20 cellular contexts compared by ENCODE assay signal in the genomic region with DNA sequence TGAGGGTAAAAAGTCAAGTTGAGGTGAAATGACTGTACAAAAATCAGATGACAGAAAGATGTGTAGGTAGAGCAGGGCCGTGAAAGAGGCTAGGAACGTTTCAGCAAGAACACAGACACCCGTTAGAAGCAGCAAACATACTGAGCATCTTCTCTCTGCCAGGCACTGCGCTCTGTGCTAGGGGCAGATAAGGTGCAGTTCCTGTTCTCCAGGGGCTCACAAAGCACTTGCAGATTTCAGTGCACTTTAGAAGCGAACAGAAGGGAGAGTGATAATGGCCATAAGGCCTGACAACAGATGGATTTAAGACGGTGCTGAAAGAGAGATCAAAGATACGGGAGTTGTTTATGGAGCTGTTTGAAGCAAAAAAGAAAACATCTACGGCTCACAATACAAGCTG.
DNase-seq lines count a peak whose midpoint lies in the region; ATAC-seq, FAIRE-seq and TF ChIP-seq lines count a peak whose summit lies in the region.
"Had no signal": no experiment of that assay in that cellular context is flagged by ENCODE, and none has a peak within 500 bp of the region (broad histone marks: within the 10 kb centered on the region; RNA-seq: fewer than 3 reads in every experiment).

No MANE protein-coding gene starts in this region.

- H3K9me3 ChIP-seq in astrocyte (ENCODE audit: insufficient read depth, low read depth, low read length), result no peaks in the 10 kb centered on the region
- H3K9me3 ChIP-seq: adrenal gland, pancreas, Peyer's patch, thoracic aorta had no signal

- peaks cover 25% of the 10 kb centered on the region for H3K4me1 Mint-ChIP-seq in astrocyte (ENCODE audit: low read depth, unreplicated experiment)
- peaks cover 57% of the 10 kb centered on the region for H3K4me1 Mint-ChIP-seq in neural crest cell
- H3K4me1 Mint-ChIP-seq: central memory CD8-positive, alpha-beta T cell had no signal

- no peak overlapping the region for H3K9ac ChIP-seq in astrocyte (ENCODE audit: low read length)

- TF ChIP-seq CTCF in astrocyte (IDR thresholded peaks at IDR 0.05; ENCODE audit: insufficient read depth, low read depth, low read length), result no peak
- no peak for TF ChIP-seq CTCF in neural crest cell (conservative IDR thresholded peaks at IDR 0.05)

- no peak for FAIRE-seq in astrocyte (lab: Jason Lieb, UNC)
- FAIRE-seq: G401.6, pancreas had no signal

- H3K4me1 ChIP-seq in astrocyte (ENCODE audit: insufficient read depth, low read length), result peaks cover 12% of the 10 kb centered on the region
- H3K4me1 ChIP-seq: adrenal gland, pancreas, Peyer's patch had no signal

- H3K27me3 Mint-ChIP-seq in astrocyte (ENCODE audit: low read depth, unreplicated experiment), result no peaks in the 10 kb centered on the region
- H3K27me3 Mint-ChIP-seq in neural crest cell (ENCODE audit: low read depth), result peaks cover 71% of the 10 kb centered on the region

- H2AFZ ChIP-seq in astrocyte (ENCODE audit: low read depth, low read length), result peak overlapping the region; percentile 35

- H3K36me3 ChIP-seq in astrocyte (ENCODE audit: insufficient read depth, low read length), result no peaks in the 10 kb centered on the region
- H3K36me3 ChIP-seq: adrenal gland, pancreas, Peyer's patch, thoracic aorta had no signal

- H3K4me3 Mint-ChIP-seq in astrocyte (ENCODE audit: unreplicated experiment) (no peak overlapping the region), neural crest cell (peak overlapping the region; percentile 4)
- H3K4me3 Mint-ChIP-seq: central memory CD8-positive, alpha-beta T cell had no signal

- DNase-seq in astrocyte (ENCODE audit: low read depth), result no peak
- DNase-seq in neural crest cell (ENCODE audit: low read depth, low spot score), result no peak
- DNase-seq in activated CD4-positive, CD25-positive, alpha-beta regulatory T cell (lab: John Stamatoyannopoulos, UW), result no peak
- DNase-seq in SIG-M5 treated with dmso at 0.1 percent for 504 hours (lab: John Stamatoyannopoulos, UW; ENCODE audit: unreplicated experiment), result no peak
- DNase-seq in SKM-1 treated with dmso at 0.1 percent for 144 hours (lab: John Stamatoyannopoulos, UW; ENCODE audit: unreplicated experiment), result no peak
- DNase-seq: adrenal gland, AML-193, Calu3, left colon, NCI-H187, NCI-H526, pancreas, Peyer's patch, SW 1271 had no signal

- H3K27me3 ChIP-seq in astrocyte (ENCODE audit: insufficient read depth, low read length), result no peaks in the 10 kb centered on the region
- H3K27me3 ChIP-seq: adrenal gland, pancreas, Peyer's patch had no signal

- no peak overlapping the region for H3K4me2 ChIP-seq in astrocyte (ENCODE audit: low read length)

- H4K20me1 ChIP-seq in astrocyte (ENCODE audit: insufficient read depth, low read length), result no peaks in the 10 kb centered on the region

- H3K27ac Mint-ChIP-seq in astrocyte (ENCODE audit: unreplicated experiment) (no peak overlapping the region), neural crest cell (ENCODE audit: unreplicated experiment) (peak overlapping the region; percentile 36)

- no peak overlapping the region for H3K4me3 ChIP-seq in astrocyte (ENCODE audit: insufficient read depth, low read depth, low read length)
- H3K4me3 ChIP-seq: adrenal gland, pancreas, Peyer's patch, thoracic aorta had no signal

- ATAC-seq in GM18909 (IDR thresholded peaks at IDR 0.05; ENCODE audit: poor library complexity, unreplicated experiment) (peak; percentile 48), HG02884 (IDR thresholded peaks at IDR 0.05; ENCODE audit: unreplicated experiment) (peak; percentile 48), GM18861 (IDR thresholded peaks at IDR 0.05; ENCODE audit: unreplicated experiment) (no peak)
- ATAC-seq: left colon, pancreas had no signal

- no peaks in the 10 kb centered on the region for H3K79me2 ChIP-seq in astrocyte (ENCODE audit: insufficient read depth, low read length)

- H3K36me3 Mint-ChIP-seq in astrocyte (ENCODE audit: low read depth, unreplicated experiment) (no peaks in the 10 kb centered on the region), neural crest cell (ENCODE audit: low read depth) (no peaks in the 10 kb centered on the region)

- no peak overlapping the region for H3K27ac ChIP-seq in astrocyte (ENCODE audit: low read depth, low read length)
- H3K27ac ChIP-seq: adrenal gland, pancreas, Peyer's patch, thoracic aorta had no signal

- no peaks in the 10 kb centered on the region for H3K9me3 Mint-ChIP-seq in astrocyte (ENCODE audit: unreplicated experiment)
- no peaks in the 10 kb centered on the region for H3K9me3 Mint-ChIP-seq in neural crest cell
- H3K9me3 Mint-ChIP-seq: central memory CD8-positive, alpha-beta T cell had no signal
